1 cellular context compared by ENCODE assay signal in genomic region chr12:49088190-49088931, GRCh38.
TF ChIP-seq lines count a peak whose summit lies in the region.

No MANE protein-coding gene starts in this region.

TF ChIP-seq in HepG2, 621 proteins besides CTCF, POLR2A, EP300 and RAD21 (continued from another document):
- TF ChIP-seq, protein P1, sequence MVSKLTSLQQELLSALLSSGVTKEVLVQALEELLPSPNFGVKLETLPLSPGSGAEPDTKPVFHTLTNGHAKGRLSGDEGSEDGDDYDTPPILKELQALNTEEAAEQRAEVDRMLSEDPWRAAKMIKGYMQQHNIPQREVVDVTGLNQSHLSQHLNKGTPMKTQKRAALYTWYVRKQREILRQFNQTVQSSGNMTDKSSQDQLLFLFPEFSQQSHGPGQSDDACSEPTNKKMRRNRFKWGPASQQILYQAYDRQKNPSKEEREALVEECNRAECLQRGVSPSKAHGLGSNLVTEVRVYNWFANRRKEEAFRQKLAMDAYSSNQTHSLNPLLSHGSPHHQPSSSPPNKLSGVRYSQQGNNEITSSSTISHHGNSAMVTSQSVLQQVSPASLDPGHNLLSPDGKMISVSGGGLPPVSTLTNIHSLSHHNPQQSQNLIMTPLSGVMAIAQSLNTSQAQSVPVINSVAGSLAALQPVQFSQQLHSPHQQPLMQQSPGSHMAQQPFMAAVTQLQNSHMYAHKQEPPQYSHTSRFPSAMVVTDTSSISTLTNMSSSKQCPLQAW (CRISPR knock-in tag; IDR thresholded peaks at IDR 0.05): 0 out of 2 replicates have a peak, but pooled peaks have one; percentile 19
- TF ChIP-seq NR1H2 (CRISPR knock-in tag; IDR thresholded peaks at IDR 0.05; ENCODE audit: borderline replicate concordance, low read depth) (no peak), ZBTB7A (CRISPR knock-in tag; IDR thresholded peaks at IDR 0.05) (no peak), JDP2 (CRISPR knock-in tag; IDR thresholded peaks at IDR 0.05; ENCODE audit: borderline replicate concordance) (no peak), KDM2A (CRISPR knock-in tag; IDR thresholded peaks at IDR 0.05; ENCODE audit: borderline replicate concordance, low read depth) (peak; percentile 62), ZNF274 (CRISPR knock-in tag; IDR thresholded peaks at IDR 0.05) (peak; percentile 19; the same call in 1 of the 2 replicates), STAG1 (CRISPR knock-in tag; IDR thresholded peaks at IDR 0.05) (peak; percentile 67), PAWR (CRISPR knock-in tag; IDR thresholded peaks at IDR 0.05; ENCODE audit: borderline replicate concordance) (no peak), MIER3 (CRISPR knock-in tag; IDR thresholded peaks at IDR 0.05; ENCODE audit: borderline replicate concordance) (no peak), BHLHE40 (IDR thresholded peaks at IDR 0.05; ENCODE audit: low read length) (0 out of 2 replicates have a peak, but pooled peaks have one; percentile 21), ZNF33B (CRISPR knock-in tag; IDR thresholded peaks at IDR 0.05) (no peak), NR3C1 (CRISPR knock-in tag; IDR thresholded peaks at IDR 0.05) (no peak), SMARCE1 (IDR thresholded peaks at IDR 0.05; ENCODE audit: borderline replicate concordance) (no peak), ZNF235 (CRISPR knock-in tag; IDR thresholded peaks at IDR 0.05; ENCODE audit: borderline replicate concordance) (no peak), MXI1 (IDR thresholded peaks at IDR 0.05; ENCODE audit: borderline replicate concordance, low read depth, low read length) (no peak), GABPB1 (CRISPR knock-in tag; IDR thresholded peaks at IDR 0.05) (peak; percentile 46), XBP1 (CRISPR knock-in tag; IDR thresholded peaks at IDR 0.05) (no peak), ZNF367 (CRISPR knock-in tag; IDR thresholded peaks at IDR 0.05; ENCODE audit: borderline replicate concordance) (no peak), YY1 (IDR thresholded peaks at IDR 0.05; ENCODE audit: insufficient read depth, insufficient replicate concordance, low read depth, low read length) (no peak), ZBTB8A (CRISPR knock-in tag; IDR thresholded peaks at IDR 0.05; ENCODE audit: borderline replicate concordance, low read depth) (no peak)
